In the genomic region with DNA sequence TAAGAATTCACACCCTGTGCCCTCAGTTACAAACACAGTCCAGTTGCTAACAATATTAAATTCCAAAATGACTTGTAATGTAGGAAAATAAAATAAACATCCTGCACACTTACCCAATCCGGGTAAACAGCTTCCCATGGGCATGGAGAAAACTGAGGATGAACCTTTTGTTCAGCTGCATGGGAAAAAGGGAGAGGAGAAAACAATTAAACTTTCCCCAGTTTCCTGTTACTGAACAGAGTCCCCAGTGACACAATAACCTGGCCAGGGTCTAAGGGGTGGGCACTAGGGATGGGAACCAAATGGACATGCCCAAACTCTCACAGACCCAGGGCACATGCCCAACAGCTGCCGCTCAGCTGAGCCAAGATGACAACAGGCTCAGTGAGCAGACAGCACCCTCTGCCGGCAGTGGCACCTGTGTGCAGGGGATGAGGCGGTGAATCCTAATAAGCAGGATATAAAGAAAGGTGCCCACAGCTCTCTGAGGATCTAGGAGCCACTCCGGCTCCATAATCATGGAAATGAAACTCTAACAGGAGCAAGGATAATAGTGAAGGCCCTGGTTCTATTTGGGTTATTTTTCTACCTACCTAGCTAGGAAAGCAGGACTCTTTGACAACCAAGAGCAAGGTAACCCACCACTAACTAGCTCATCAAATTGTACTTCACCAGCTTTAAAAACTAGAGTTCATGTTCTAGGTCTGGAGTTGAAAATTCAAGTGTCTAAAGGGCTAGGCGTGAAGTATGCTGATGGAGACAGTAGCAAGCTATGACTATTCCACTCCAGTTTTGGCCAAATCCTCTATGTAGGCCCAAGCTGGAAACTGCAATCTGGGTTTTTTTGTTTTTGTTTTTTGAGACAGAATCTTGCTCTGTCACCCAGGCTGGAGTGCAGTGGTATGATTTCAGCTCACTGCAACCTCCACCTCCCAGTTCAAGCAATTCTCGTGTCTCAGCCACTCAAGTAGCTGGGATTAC, we compare ENCODE assay signal across 8 cellular contexts. TPM values are rescaled to one million over a fixed set of nuclear protein-coding genes. Genes with fewer than 3 reads are reported as not detected.
DNase-seq lines count a peak whose midpoint lies in the region; ATAC-seq and TF ChIP-seq lines count a peak whose summit lies in the region.

No MANE protein-coding gene starts in this region.

- H3T11ph ChIP-seq in H9 (ENCODE audit: low read length) = no peak overlapping the region

- ATAC-seq in HG03520 (IDR thresholded peaks at IDR 0.05; ENCODE audit: unreplicated experiment) = no peak

- H3K27me3 ChIP-seq in BLaER1 (no peaks in the 10 kb centered on the region), H9 (ENCODE audit: insufficient read depth, low read length) (no peaks in the 10 kb centered on the region)

- WGBS in H9 (ENCODE audit: extremely low coverage, insufficient read length, low lambda C conversion rate) = no CpG with 5 or more reads among the region's 7 CpGs

- H2BK12ac ChIP-seq in H9 (ENCODE audit: insufficient read length, low read depth, low read length) = no peak overlapping the region

- H3K27ac Mint-ChIP-seq in H9 = no peak overlapping the region

- H2BK5ac ChIP-seq in H9 (ENCODE audit: insufficient read length, low read length) = no peak overlapping the region

- H3K4ac ChIP-seq in H9 (ENCODE audit: low read depth, low read length) = no peak overlapping the region

- no peak overlapping the region for H2AFZ ChIP-seq in H9 (ENCODE audit: low read length)

- H3K79me2 ChIP-seq in H9 (ENCODE audit: insufficient read depth, low read length) = no peaks in the 10 kb centered on the region

- no peak overlapping the region for H3K56ac ChIP-seq in H9 (ENCODE audit: insufficient read length, low read depth, low read length)

- peaks cover 34% of the 10 kb centered on the region for H3K4me1 ChIP-seq in BLaER1
- H3K4me1 ChIP-seq in H9 (ENCODE audit: insufficient read depth, low read length) = no peaks in the 10 kb centered on the region

- no peak overlapping the region; a peak in 1 of 5 replicates for H3K4me3 Mint-ChIP-seq in H9

- H3K4me2 ChIP-seq in BLaER1 (peak overlapping the region; percentile 85), H9 (ENCODE audit: insufficient read depth, insufficient read length, low read length) (no peak overlapping the region)

- no peak overlapping the region for H4K8ac ChIP-seq in H9 (replicated peaks; ENCODE audit: insufficient read length, low read depth, low read length)

- H3K23me2 ChIP-seq in H9 (ENCODE audit: insufficient read length, low read depth, low read length, poor library complexity, severe bottlenecking) = no peaks in the 10 kb centered on the region

- no peak overlapping the region for H2BK120ac ChIP-seq in H9 (ENCODE audit: low read depth, low read length, poor library complexity, severe bottlenecking)

- no peaks in the 10 kb centered on the region for H3K4me1 Mint-ChIP-seq in H9

- no peak overlapping the region for H3K23ac ChIP-seq in H9 (ENCODE audit: insufficient read length, low read depth, low read length)

- no peak overlapping the region for H2BK15ac ChIP-seq in H9 (ENCODE audit: low read depth, low read length)

- H2AK5ac ChIP-seq in H9 (ENCODE audit: insufficient read length, low read length) = no peak overlapping the region

- H3K27ac ChIP-seq in BLaER1 (peak overlapping the region; percentile 37; the same call in 1 of the 2 replicates), H9 (ENCODE audit: insufficient read length, low read depth, low read length) (no peak overlapping the region), caudate nucleus (ENCODE audit: low read depth, low read length) (no peak overlapping the region)

- no peak overlapping the region for H3K4me3 ChIP-seq in BLaER1

- H3K14ac ChIP-seq in H9 (ENCODE audit: insufficient read depth, low read length) = no peak overlapping the region

- no peaks in the 10 kb centered on the region for H3K27me3 Mint-ChIP-seq in H9 (ENCODE audit: low read depth)

- no peak overlapping the region for H2BK20ac ChIP-seq in H9 (ENCODE audit: low read depth, low read length, poor library complexity, severe bottlenecking)

- no peaks in the 10 kb centered on the region for H3K9me3 Mint-ChIP-seq in H9

- peak; percentile 88 for DNase-seq in H9
- peak; percentile 40 to 83 for DNase-seq in NCI-H446 (lab: John Stamatoyannopoulos, UW)
- DNase-seq in activated CD4-positive, alpha-beta T cell treated with anti-CD3 and anti-CD28 coated beads for 1 hour = peak; percentile 78
- DNase-seq in caudate nucleus (lab: John Stamatoyannopoulos, UW) = peak in 59 of 61 donors; percentile 3 to 88 (median 59)
- peak; percentile 37 for DNase-seq in kidney glomerular epithelial cell (lab: John Stamatoyannopoulos, UW)
- peak; percentile 66 to 72 for DNase-seq in stimulated activated CD4-positive, alpha-beta T cell treated with anti-CD3 and anti-CD28 coated beads, Interleukin-1b, Interleukin-23, amount 100 ng/mL, for 1 hour (ENCODE audit: low read depth in 2 of 2)

- H3K9me3 ChIP-seq in BLaER1 (no peaks in the 10 kb centered on the region), H9 (ENCODE audit: control insufficient read depth, low read depth, low read length) (no peaks in the 10 kb centered on the region)

- peak; percentile 97 for TF ChIP-seq CTCF in H9 (conservative IDR thresholded peaks at IDR 0.05)

- peaks cover 78% of the 10 kb centered on the region for H3K36me3 ChIP-seq in BLaER1

- H3K18ac ChIP-seq in H9 (ENCODE audit: insufficient read length, low read depth, low read length) = no peak overlapping the region

- H4K20me1 ChIP-seq in BLaER1 = peaks cover 39% of the 10 kb centered on the region
- no peaks in the 10 kb centered on the region for H4K20me1 ChIP-seq in H9 (ENCODE audit: control insufficient read depth, insufficient read depth, insufficient read length)

- H4K5ac ChIP-seq in H9 (ENCODE audit: insufficient read length, low read depth, low read length) = no peak overlapping the region

- H3K36me3 Mint-ChIP-seq in H9 (ENCODE audit: insufficient read depth in 1 of 3, low read depth in 3 of 3) = peaks cover 11 to 33% (median 29%) of the 10 kb centered on the region in 3 experiments; a peak in 6 of 7 replicates

- H3K9ac ChIP-seq in BLaER1 = peak overlapping the region; percentile 54
- H3K9ac ChIP-seq in H9 (ENCODE audit: extremely low read depth, insufficient read length, low read length) = no peak overlapping the region

- no peak overlapping the region for H4K91ac ChIP-seq in H9 (ENCODE audit: insufficient read length, low read depth, low read length)

- no peaks in the 10 kb centered on the region for H3K79me1 ChIP-seq in H9 (ENCODE audit: insufficient read depth, low read depth, low read length, poor library complexity, severe bottlenecking)

RNA-seq across cellular contexts. Expression of a gene that starts 58.8 kb away (rescaled TPM):
- total RNA-seq in H9 (2021) = 28.6 and 35.6 TPM in 2 replicates

RNA-seq across cellular contexts. Expression of a gene that starts 58.9 kb away (rescaled TPM):
- total RNA-seq in H9 (2021) = 5.4 and 5.6 TPM in 2 replicates

Comparison
In these comparisons a context has a peak if more than half of its experiments do, and no peak if none do; other contexts are left out.
1. DNase-seq: peak in every context shown above with its lines; median percentile 88 in H9; 78 in activated CD4-positive, alpha-beta T cell treated with anti-CD3 and anti-CD28 coated beads for 1 hour; 69 in stimulated activated CD4-positive, alpha-beta T cell treated with anti-CD3 and anti-CD28 coated beads, Interleukin-1b, Interleukin-23, amount 100 ng/mL, for 1 hour; 62 in NCI-H446; 59 in caudate nucleus; 37 in kidney glomerular epithelial cell.